In genomic region chr17:51641999-51642398, GRCh38 we compare ENCODE assay signal across 25 cellular contexts.
"Had no signal": no experiment of that assay in that cellular context is flagged by ENCODE, and none has a peak within 500 bp of the region (broad histone marks: within the 10 kb centered on the region; RNA-seq: fewer than 3 reads in every experiment).

No MANE protein-coding gene starts in this region.

- H3K27ac ChIP-seq: colonic mucosa, coronary artery, dorsolateral prefrontal cortex, epithelial cell of prostate, esophagus muscularis mucosa, esophagus squamous epithelium, foreskin keratinocyte, gastrocnemius medialis, gastroesophageal sphincter, heart left ventricle, heart right ventricle had no signal

- H3K4me3 Mint-ChIP-seq: dendritic cell treated with granulocyte-macrophage colony-stimulating factor and Interleukin-4, amounts not matched to agents 40 ng/mL and 50 ng/mL, for 4 days; effector memory CD8-positive, alpha-beta T cell; endodermal cell had no signal

- H3K36me3 ChIP-seq: colonic mucosa, esophagus muscularis mucosa, esophagus squamous epithelium, gastrocnemius medialis, gastroesophageal sphincter, heart left ventricle, heart right ventricle had no signal

- H3K9me3 ChIP-seq: colonic mucosa, esophagus muscularis mucosa, esophagus squamous epithelium, gastrocnemius medialis, gastroesophageal sphincter, heart left ventricle, heart right ventricle had no signal

- H3K4me1 ChIP-seq: colonic mucosa, esophagus muscularis mucosa, esophagus squamous epithelium, foreskin keratinocyte, gastrocnemius medialis, gastroesophageal sphincter, heart left ventricle, heart right ventricle had no signal

- DNase-seq: colonic mucosa; cortex of kidney; dermis blood vessel endothelial cell; dorsolateral prefrontal cortex; effector CD4-positive, alpha-beta T cell; effector CD8-positive, alpha-beta T cell; effector memory CD4-positive, alpha-beta T cell; effector memory CD8-positive, alpha-beta T cell; endodermal cell; erythroblast; esophagus squamous epithelium; foreskin fibroblast; foreskin keratinocyte; foreskin melanocyte; gastrocnemius medialis; glutamatergic neuron; head of caudate nucleus; heart left ventricle; heart right ventricle had no signal

- H3K9me3 Mint-ChIP-seq: dendritic cell treated with granulocyte-macrophage colony-stimulating factor and Interleukin-4, amounts not matched to agents 40 ng/mL and 50 ng/mL, for 4 days; effector memory CD8-positive, alpha-beta T cell; endodermal cell had no signal

- H3K27ac Mint-ChIP-seq: dendritic cell treated with granulocyte-macrophage colony-stimulating factor and Interleukin-4, amounts not matched to agents 40 ng/mL and 50 ng/mL, for 4 days; effector memory CD8-positive, alpha-beta T cell; endodermal cell had no signal

- H3K4me3 ChIP-seq: colonic mucosa, coronary artery, dorsolateral prefrontal cortex, esophagus muscularis mucosa, esophagus squamous epithelium, gastrocnemius medialis, gastroesophageal sphincter, heart left ventricle, heart right ventricle had no signal

- ATAC-seq: effector memory CD8-positive, alpha-beta T cell; esophagus mucosa; foreskin keratinocyte; gastrocnemius medialis; gastroesophageal sphincter; heart left ventricle; heart right ventricle had no signal

- H3K27me3 ChIP-seq: colonic mucosa, foreskin keratinocyte, gastrocnemius medialis, gastroesophageal sphincter had no signal
